1 cellular context compared by ENCODE assay signal in genomic region chr1:22636927-22637326, GRCh38.
TF ChIP-seq lines count a peak whose summit lies in the region.

No MANE protein-coding gene starts in this region.

TF ChIP-seq in HCT116, 20 proteins besides CTCF, POLR2A, EP300 and RAD21 (continued from another document):
- TF ChIP-seq ZFX (IDR thresholded peaks at IDR 0.05) (no peak), REST (IDR thresholded peaks at IDR 0.05; ENCODE audit: low read depth) (no peak), EZH2phosphoT487 (IDR thresholded peaks at IDR 0.05; ENCODE audit: borderline replicate concordance) (no peak), ELF1 (IDR thresholded peaks at IDR 0.05; ENCODE audit: borderline replicate concordance, low read depth) (no peak), ZNF274 (IDR thresholded peaks at IDR 0.05; ENCODE audit: low read depth, low read length) (no peak), SRF (IDR thresholded peaks at IDR 0.05; ENCODE audit: low read depth) (no peak), FOSL1 (IDR thresholded peaks at IDR 0.05; ENCODE audit: low read depth) (no peak), ZBTB33 (IDR thresholded peaks at IDR 0.05; ENCODE audit: extremely low read depth, insufficient replicate concordance, low read length) (no peak), SIN3A (IDR thresholded peaks at IDR 0.05; ENCODE audit: low read depth) (no peak)
TF ChIP-seq in HCT116: peak in this region for 0.
